1 cellular context compared by ENCODE assay signal in genomic region chr2:102193074-102193473, GRCh38.
TF ChIP-seq lines count a peak whose summit lies in the region.

No MANE protein-coding gene starts in this region.

TF ChIP-seq in IMR-90, 13 proteins besides CTCF, POLR2A, EP300 and RAD21:
- TF ChIP-seq USF2 (IDR thresholded peaks at IDR 0.05; ENCODE audit: low read depth, low read length) (no peak), CEBPB (IDR thresholded peaks at IDR 0.05; ENCODE audit: low read depth, low read length) (peak; percentile 33; the same call in 1 of the 2 replicates), MAZ (IDR thresholded peaks at IDR 0.05; ENCODE audit: borderline replicate concordance, low read depth, low read length) (no peak), CHD1 (IDR thresholded peaks at IDR 0.05; ENCODE audit: low read depth, low read length) (no peak), FOS (IDR thresholded peaks at IDR 0.05; ENCODE audit: low read depth, low read length) (no peak)
